In genomic region chr21:25457411-25457810, GRCh38 we compare ENCODE assay signal across 10 cellular contexts.
A peak's percentile ranks its signal among the peaks of the same experiment; 100 is the strongest.
DNase-seq lines count a peak whose midpoint lies in the region; ATAC-seq lines count a peak whose summit lies in the region.
"Had no signal": no experiment of that assay in that cellular context is flagged by ENCODE, and none has a peak within 500 bp of the region (broad histone marks: within the 10 kb centered on the region; RNA-seq: fewer than 3 reads in every experiment).

No MANE protein-coding gene starts in this region.

- H4K8ac ChIP-seq in mesenchymal stem cell (ENCODE audit: low read length), result no peak overlapping the region

- no peaks in the 10 kb centered on the region for H3K27me3 Mint-ChIP-seq in activated T-helper 2 cell treated with anti-CD3 and anti-CD28 coated beads, Interferon-gamma antibody, Interleukin-2, Interleukin-4, amounts not matched to agents 10 μg/mL and 5 μg/mL and 100 μg/mL, durations not matched to agents 14 hours and 24 hours and 36 hours (ENCODE audit: low read depth)

- H2BK5ac ChIP-seq in mesenchymal stem cell (ENCODE audit: low read depth, low read length, poor library complexity, severe bottlenecking), result no peak overlapping the region

- no peaks in the 10 kb centered on the region for H3K4me1 ChIP-seq in mesenchymal stem cell (ENCODE audit: control insufficient read depth, insufficient read depth, low read depth, low read length)

- no peak overlapping the region for H2AFZ ChIP-seq in mesenchymal stem cell (ENCODE audit: low read depth, low read length)

- H3K4me3 ChIP-seq in mesenchymal stem cell (ENCODE audit: insufficient read depth in 1 of 2, low read depth in 1 of 2, low read length in 2 of 2), result no peak overlapping the region

- no peak overlapping the region for H2AK5ac ChIP-seq in mesenchymal stem cell (ENCODE audit: low read length, severe bottlenecking)

- H2BK12ac ChIP-seq in mesenchymal stem cell (ENCODE audit: low read length in 2 of 2), result no peak overlapping the region

- peak; percentile 51 for ATAC-seq in GM21367 (IDR thresholded peaks at IDR 0.05; ENCODE audit: unreplicated experiment)
- peak; percentile 54 for ATAC-seq in HG03571 (IDR thresholded peaks at IDR 0.05; ENCODE audit: unreplicated experiment)
- ATAC-seq: Panc1 had no signal

- peak; percentile 61 for DNase-seq in Daoy (ENCODE audit: low read depth)
- no peak for DNase-seq in activated T-helper 2 cell treated with anti-CD3 and anti-CD28 coated beads, Interferon-gamma antibody, Interleukin-2, Interleukin-4, amounts not matched to agents 10 μg/mL and 5 μg/mL and 100 μg/mL, durations not matched to agents 14 hours and 24 hours and 36 hours (ENCODE audit: low spot score)
- DNase-seq in mesenchymal stem cell, result peak; percentile 39
- no peak for DNase-seq in HT-29 (ENCODE audit: low spot score)
- DNase-seq in C1 segment of cervical spinal cord (lab: John Stamatoyannopoulos, UW), result no peak
- DNase-seq in activated effector memory CD4-positive, alpha-beta T cell treated with Interleukin-2 at 50 U/mL for 16 hours, result no peak

- no peaks in the 10 kb centered on the region for H3K27me3 ChIP-seq in mesenchymal stem cell (ENCODE audit: control insufficient read depth in 1 of 2, insufficient read depth in 1 of 2, low read length in 2 of 2)

- H3K27ac ChIP-seq in mesenchymal stem cell (ENCODE audit: low read length, poor library complexity, severe bottlenecking), result no peak overlapping the region

- H3K18ac ChIP-seq in mesenchymal stem cell (ENCODE audit: low read depth in 1 of 2, low read length in 2 of 2), result no peak overlapping the region

- H3K79me1 ChIP-seq in mesenchymal stem cell (replicated peaks; ENCODE audit: low read length, poor library complexity, severe bottlenecking), result no peaks in the 10 kb centered on the region

- H3K9me3 Mint-ChIP-seq in activated T-helper 2 cell treated with anti-CD3 and anti-CD28 coated beads, Interferon-gamma antibody, Interleukin-2, Interleukin-4, amounts not matched to agents 10 μg/mL and 5 μg/mL and 100 μg/mL, durations not matched to agents 14 hours and 24 hours and 36 hours, result peaks cover 12% of the 10 kb centered on the region
- H3K9me3 Mint-ChIP-seq: neural crest cell had no signal

- H3K4me1 Mint-ChIP-seq in activated T-helper 2 cell treated with anti-CD3 and anti-CD28 coated beads, Interferon-gamma antibody, Interleukin-2, Interleukin-4, amounts not matched to agents 10 μg/mL and 5 μg/mL and 100 μg/mL, durations not matched to agents 14 hours and 24 hours and 36 hours (ENCODE audit: low read depth), result peaks cover 50% of the 10 kb centered on the region
- H3K4me1 Mint-ChIP-seq: neural crest cell had no signal

- no peak overlapping the region for H3K4ac ChIP-seq in mesenchymal stem cell (ENCODE audit: low read depth in 1 of 2, low read length in 2 of 2)

- H3K27ac Mint-ChIP-seq in activated T-helper 2 cell treated with anti-CD3 and anti-CD28 coated beads, Interferon-gamma antibody, Interleukin-2, Interleukin-4, amounts not matched to agents 10 μg/mL and 5 μg/mL and 100 μg/mL, durations not matched to agents 14 hours and 24 hours and 36 hours, result peak overlapping the region; percentile 84

- H2BK120ac ChIP-seq in mesenchymal stem cell (ENCODE audit: low read depth, low read length), result no peak overlapping the region

- H3K36me3 Mint-ChIP-seq in activated T-helper 2 cell treated with anti-CD3 and anti-CD28 coated beads, Interferon-gamma antibody, Interleukin-2, Interleukin-4, amounts not matched to agents 10 μg/mL and 5 μg/mL and 100 μg/mL, durations not matched to agents 14 hours and 24 hours and 36 hours (ENCODE audit: low read depth), result peaks cover 20% of the 10 kb centered on the region

- H2BK15ac ChIP-seq in mesenchymal stem cell (ENCODE audit: low read depth, poor library complexity, severe bottlenecking), result no peak overlapping the region

- no peak overlapping the region for H4K91ac ChIP-seq in mesenchymal stem cell (ENCODE audit: low read length)

- WGBS in mesenchymal stem cell, result no CpG with 5 or more reads among the region's 1 CpG

- no peaks in the 10 kb centered on the region for H3K36me3 ChIP-seq in mesenchymal stem cell (ENCODE audit: control insufficient read depth in 1 of 2, insufficient read depth in 2 of 2, low read depth in 1 of 2, low read length in 2 of 2)

- peak overlapping the region; percentile 58 for H3K4me3 Mint-ChIP-seq in activated T-helper 2 cell treated with anti-CD3 and anti-CD28 coated beads, Interferon-gamma antibody, Interleukin-2, Interleukin-4, amounts not matched to agents 10 μg/mL and 5 μg/mL and 100 μg/mL, durations not matched to agents 14 hours and 24 hours and 36 hours (ENCODE audit: low read depth)
- H3K4me3 Mint-ChIP-seq: neural crest cell had no signal

- H3K4me2 ChIP-seq in mesenchymal stem cell (ENCODE audit: low read length, poor library complexity, severe bottlenecking), result no peak overlapping the region

- intact Hi-C loops in activated T-helper 2 cell treated with anti-CD3 and anti-CD28 coated beads, Interferon-gamma antibody, Interleukin-2, Interleukin-4, amounts not matched to agents 10 μg/mL and 5 μg/mL and 100 μg/mL, durations not matched to agents 14 hours and 24 hours and 36 hours (cut with micrococcal nuclease), result loop anchor here (1.0 kb wide), 6 partner anchors 30 to 116 kb away; no protein-coding TSS in a partner anchor

- no peak overlapping the region for H3K14ac ChIP-seq in mesenchymal stem cell (ENCODE audit: low read length in 2 of 2)

- H3K9me3 ChIP-seq in mesenchymal stem cell (ENCODE audit: control insufficient read depth, low read length), result no peaks in the 10 kb centered on the region

- H3K9ac ChIP-seq in mesenchymal stem cell (ENCODE audit: low read length), result peak overlapping the region; percentile 74

- H3K23ac ChIP-seq in mesenchymal stem cell (ENCODE audit: low read length in 2 of 2), result no peak overlapping the region

Comparison
In these comparisons a context has a peak if more than half of its experiments do, and no peak if none do; other contexts are left out.
1. DNase-seq: peak in Daoy (single experiment) and mesenchymal stem cell (single experiment); none in activated T-helper 2 cell treated with anti-CD3 and anti-CD28 coated beads, Interferon-gamma antibody, Interleukin-2, Interleukin-4, amounts not matched to agents 10 μg/mL and 5 μg/mL and 100 μg/mL, durations not matched to agents 14 hours and 24 hours and 36 hours (single experiment), HT-29 (single experiment), C1 segment of cervical spinal cord (0 of 14) and activated effector memory CD4-positive, alpha-beta T cell treated with Interleukin-2 at 50 U/mL for 16 hours (single experiment).